In the genomic region with DNA sequence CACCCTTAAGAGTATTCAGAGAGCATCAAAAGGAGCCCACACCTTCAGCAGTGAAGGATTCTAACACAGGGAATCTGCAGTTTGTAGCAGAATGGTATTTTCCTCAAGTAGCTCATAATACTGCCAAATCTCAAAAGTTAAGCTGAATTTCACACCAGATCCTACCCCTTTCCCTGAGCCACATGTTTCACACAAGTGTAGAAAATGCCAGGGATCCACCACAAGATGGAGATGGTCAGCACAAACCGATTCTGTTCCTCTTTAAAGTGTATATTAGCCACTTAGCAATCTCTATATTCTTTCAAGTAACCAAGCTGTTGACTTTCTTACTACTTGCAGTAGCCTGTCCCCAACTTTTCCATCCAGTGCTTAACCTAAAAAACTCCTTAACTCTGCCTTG, we compare ENCODE assay signal across 8 cellular contexts. TPM values are rescaled to one million over a fixed set of nuclear protein-coding genes. Genes with fewer than 3 reads are reported as not detected.
DNase-seq lines count a peak whose midpoint lies in the region; ATAC-seq and TF ChIP-seq lines count a peak whose summit lies in the region.

No MANE protein-coding gene starts in this region.

- CTCF ChIA-PET in activated naive CD4-positive, alpha-beta T cell treated with anti-CD3 and anti-CD28 coated beads, Interleukin-2, amount 10 ng/mL, durations not matched to agents 7 days and 5 days (lab: Charles Lee): interaction anchor here (1.1 to 1.5 kb wide), 3 partner anchors 9 to 16 kb away, joined by 3 to 4 read pairs (median 4); no protein-coding TSS in a partner anchor

- peak overlapping the region; percentile 39 to 65 for H3K27ac Mint-ChIP-seq in activated naive CD4-positive, alpha-beta T cell treated with anti-CD3 and anti-CD28 coated beads, Interleukin-2, amount 50 U/mL, for 72 hours
- no peak overlapping the region for H3K27ac Mint-ChIP-seq in activated naive CD4-positive, alpha-beta T cell treated with anti-CD3 and anti-CD28 coated beads, Interleukin-2, amount 10 ng/mL, durations not matched to agents 7 days and 5 days
- H3K27ac Mint-ChIP-seq in endothelial cell (ENCODE audit: unreplicated experiment): no peak overlapping the region
- H3K27ac Mint-ChIP-seq in stimulated activated memory B cell treated with anti-CD40 and anti-IgM and Interleukin-4, amounts not matched to agents 10 μg/mL and 1 μg/mL and 100 μg/mL, for 72 hours: peak overlapping the region; percentile 57

- no peak for DNase-seq in activated naive CD4-positive, alpha-beta T cell treated with anti-CD3 and anti-CD28 coated beads, Interleukin-2, amount 50 U/mL, for 72 hours (ENCODE audit: low spot score in 2 of 2)
- DNase-seq in activated naive CD4-positive, alpha-beta T cell treated with anti-CD3 and anti-CD28 coated beads, Interleukin-2, amount 10 ng/mL, durations not matched to agents 7 days and 5 days: no peak
- DNase-seq in NOMO-1 treated with dmso at 0.1 percent for 144 hours (lab: John Stamatoyannopoulos, UW; ENCODE audit: unreplicated experiment): peak; percentile 20
- DNase-seq in endothelial cell (ENCODE audit: low spot score): no peak
- no peak for DNase-seq in SW480 (ENCODE audit: low spot score)

- H3K9me3 Mint-ChIP-seq in activated naive CD4-positive, alpha-beta T cell treated with anti-CD3 and anti-CD28 coated beads, Interleukin-2, amount 50 U/mL, for 72 hours: no peaks in the 10 kb centered on the region
- H3K9me3 Mint-ChIP-seq in activated naive CD4-positive, alpha-beta T cell treated with anti-CD3 and anti-CD28 coated beads, Interleukin-2, amount 10 ng/mL, durations not matched to agents 7 days and 5 days: no peaks in the 10 kb centered on the region
- H3K9me3 Mint-ChIP-seq in endothelial cell (ENCODE audit: unreplicated experiment): no peaks in the 10 kb centered on the region
- no peaks in the 10 kb centered on the region for H3K9me3 Mint-ChIP-seq in stimulated activated memory B cell treated with anti-CD40 and anti-IgM and Interleukin-4, amounts not matched to agents 10 μg/mL and 1 μg/mL and 100 μg/mL, for 72 hours

- TF ChIP-seq CTCF in endothelial cell (IDR thresholded peaks at IDR 0.05; ENCODE audit: unreplicated experiment): peak; percentile 18

- H3K27me3 Mint-ChIP-seq in activated naive CD4-positive, alpha-beta T cell treated with anti-CD3 and anti-CD28 coated beads, Interleukin-2, amount 10 ng/mL, durations not matched to agents 7 days and 5 days: no peaks in the 10 kb centered on the region
- H3K27me3 Mint-ChIP-seq in endothelial cell (ENCODE audit: unreplicated experiment): no peaks in the 10 kb centered on the region
- H3K27me3 Mint-ChIP-seq in stimulated activated memory B cell treated with anti-CD40 and anti-IgM and Interleukin-4, amounts not matched to agents 10 μg/mL and 1 μg/mL and 100 μg/mL, for 72 hours: no peaks in the 10 kb centered on the region

- H3K4me1 Mint-ChIP-seq in activated naive CD4-positive, alpha-beta T cell treated with anti-CD3 and anti-CD28 coated beads, Interleukin-2, amount 10 ng/mL, durations not matched to agents 7 days and 5 days: peaks cover 6% of the 10 kb centered on the region
- peaks cover 2% of the 10 kb centered on the region for H3K4me1 Mint-ChIP-seq in endothelial cell (ENCODE audit: unreplicated experiment)
- H3K4me1 Mint-ChIP-seq in stimulated activated memory B cell treated with anti-CD40 and anti-IgM and Interleukin-4, amounts not matched to agents 10 μg/mL and 1 μg/mL and 100 μg/mL, for 72 hours: peaks cover 10% of the 10 kb centered on the region

- ATAC-seq in activated naive CD4-positive, alpha-beta T cell treated with anti-CD3 and anti-CD28 coated beads, Interleukin-2, amount 50 U/mL, for 72 hours: no peak
- ATAC-seq in stimulated activated memory B cell treated with anti-CD40 and anti-IgM and Interleukin-4, amounts not matched to agents 10 μg/mL and 1 μg/mL and 100 μg/mL, for 72 hours: no peak
- ATAC-seq in GM18498 (IDR thresholded peaks at IDR 0.05; ENCODE audit: unreplicated experiment) (no peak), HG03432 (IDR thresholded peaks at IDR 0.05; ENCODE audit: unreplicated experiment) (no peak)

- peaks cover 6 to 8% of the 10 kb centered on the region in 2 donors for H3K36me3 Mint-ChIP-seq in activated naive CD4-positive, alpha-beta T cell treated with anti-CD3 and anti-CD28 coated beads, Interleukin-2, amount 50 U/mL, for 72 hours
- peaks cover 42% of the 10 kb centered on the region for H3K36me3 Mint-ChIP-seq in activated naive CD4-positive, alpha-beta T cell treated with anti-CD3 and anti-CD28 coated beads, Interleukin-2, amount 10 ng/mL, durations not matched to agents 7 days and 5 days
- peaks cover 4% of the 10 kb centered on the region for H3K36me3 Mint-ChIP-seq in endothelial cell (ENCODE audit: low read depth, unreplicated experiment)
- H3K36me3 Mint-ChIP-seq in stimulated activated memory B cell treated with anti-CD40 and anti-IgM and Interleukin-4, amounts not matched to agents 10 μg/mL and 1 μg/mL and 100 μg/mL, for 72 hours: peaks cover 30% of the 10 kb centered on the region

- H3K4me3 Mint-ChIP-seq in activated naive CD4-positive, alpha-beta T cell treated with anti-CD3 and anti-CD28 coated beads, Interleukin-2, amount 10 ng/mL, durations not matched to agents 7 days and 5 days: no peak overlapping the region
- no peak overlapping the region for H3K4me3 Mint-ChIP-seq in endothelial cell (ENCODE audit: unreplicated experiment)
- H3K4me3 Mint-ChIP-seq in stimulated activated memory B cell treated with anti-CD40 and anti-IgM and Interleukin-4, amounts not matched to agents 10 μg/mL and 1 μg/mL and 100 μg/mL, for 72 hours: no peak overlapping the region

RNA-seq across cellular contexts. Expression of a gene that starts 13.2 kb away (rescaled TPM):
- 10 to 100 TPM; 42.3 to 73.6 TPM for total RNA-seq in activated naive CD4-positive, alpha-beta T cell treated with anti-CD3 and anti-CD28 coated beads, Interleukin-2, amount 50 U/mL, for 72 hours
- total RNA-seq in endothelial cell (ENCODE audit: unreplicated experiment): 9.1 TPM

Comparison
In these comparisons a context has a peak if more than half of its experiments do, and no peak if none do; other contexts are left out.
1. H3K27ac Mint-ChIP-seq: peak in activated naive CD4-positive, alpha-beta T cell treated with anti-CD3 and anti-CD28 coated beads, Interleukin-2, amount 50 U/mL, for 72 hours (2 of 2) and stimulated activated memory B cell treated with anti-CD40 and anti-IgM and Interleukin-4, amounts not matched to agents 10 μg/mL and 1 μg/mL and 100 μg/mL, for 72 hours (single experiment); none in activated naive CD4-positive, alpha-beta T cell treated with anti-CD3 and anti-CD28 coated beads, Interleukin-2, amount 10 ng/mL, durations not matched to agents 7 days and 5 days (single experiment) and endothelial cell (single experiment).